In genomic region chr9:77981907-77982306, GRCh38 we compare ENCODE assay signal across 16 cellular contexts. TPM values are rescaled to one million over a fixed set of nuclear protein-coding genes. Genes with fewer than 3 reads are reported as not detected.
DNase-seq lines count a peak whose midpoint lies in the region; ATAC-seq and TF ChIP-seq lines count a peak whose summit lies in the region.
"Had no signal": no experiment of that assay in that cellular context is flagged by ENCODE, and none has a peak within 500 bp of the region (broad histone marks: within the 10 kb centered on the region; RNA-seq: fewer than 3 reads in every experiment).

No MANE protein-coding gene starts in this region.

- H3K9me3 ChIP-seq in Loucy (ENCODE audit: insufficient read depth, low read depth, low read length) (no peaks in the 10 kb centered on the region), duodenal mucosa (ENCODE audit: control insufficient read depth in 1 of 2, low read length in 2 of 2) (no peaks in the 10 kb centered on the region)
- H3K9me3 ChIP-seq: SJCRH30, spleen had no signal

- peaks cover 100% of the 10 kb centered on the region for H3K79me2 ChIP-seq in Loucy (ENCODE audit: insufficient read depth, low read length)

- H3K27me3 Mint-ChIP-seq in T-helper 2 cell treated with Interferon-gamma antibody and Interleukin-4, amounts not matched to agents 5 μg/mL and 100 μg/mL, for 36 hours (ENCODE audit: low read depth) = no peaks in the 10 kb centered on the region
- no peaks in the 10 kb centered on the region for H3K27me3 Mint-ChIP-seq in osteocyte (ENCODE audit: unreplicated experiment)
- H3K27me3 Mint-ChIP-seq: brain had no signal

- peaks cover 70% of the 10 kb centered on the region for H3K4me1 ChIP-seq in Loucy (ENCODE audit: insufficient read depth, low read length, poor library complexity, severe bottlenecking)
- H3K4me1 ChIP-seq in duodenal mucosa (ENCODE audit: control insufficient read depth in 1 of 2, insufficient read depth in 2 of 2, low read length in 2 of 2) = peaks cover 57 to 59% of the 10 kb centered on the region in 2 donors
- H3K4me1 ChIP-seq: SJCRH30 had no signal

- 0 out of 2 replicates have a peak, but pooled peaks cover 3% of the 10 kb centered on the region for H3F3A ChIP-seq in Loucy (ENCODE audit: low read depth)

- no peaks in the 10 kb centered on the region for H3K9me3 Mint-ChIP-seq in T-helper 2 cell treated with Interferon-gamma antibody and Interleukin-4, amounts not matched to agents 5 μg/mL and 100 μg/mL, for 36 hours
- H3K9me3 Mint-ChIP-seq in osteocyte (ENCODE audit: unreplicated experiment) = no peaks in the 10 kb centered on the region
- H3K9me3 Mint-ChIP-seq: brain, endodermal cell, immature natural killer cell had no signal

- H3K36me3 ChIP-seq in Loucy (ENCODE audit: insufficient read depth, low read length) = peaks cover 20% of the 10 kb centered on the region; the same call in 1 of the 2 replicates
- H3K36me3 ChIP-seq in duodenal mucosa (ENCODE audit: control insufficient read depth in 1 of 2, insufficient read depth in 2 of 2, low read length in 2 of 2) = no peaks in the 10 kb centered on the region
- H3K36me3 ChIP-seq: SJCRH30, spleen had no signal

- H3K9ac ChIP-seq in Loucy (ENCODE audit: low read depth, low read length, poor library complexity, severe bottlenecking) (peak overlapping the region; percentile 50), duodenal mucosa (ENCODE audit: low read depth in 1 of 2, low read length in 2 of 2) (no peak overlapping the region)

- H3K27ac ChIP-seq in duodenal mucosa (ENCODE audit: low read depth, low read length) = peak overlapping the region; percentile 44
- H3K27ac ChIP-seq: SJCRH30 had no signal

- ATAC-seq in GM21723 (IDR thresholded peaks at IDR 0.05; ENCODE audit: unreplicated experiment) (no peak), GM19463 (IDR thresholded peaks at IDR 0.05; ENCODE audit: unreplicated experiment) (no peak)

- TF ChIP-seq CTCF in Loucy (conservative IDR thresholded peaks at IDR 0.05; ENCODE audit: low read length) (no peak), osteocyte (IDR thresholded peaks at IDR 0.05) (no peak)

- H3K27ac Mint-ChIP-seq in T-helper 2 cell treated with Interferon-gamma antibody and Interleukin-4, amounts not matched to agents 5 μg/mL and 100 μg/mL, for 36 hours = no peak overlapping the region
- peak overlapping the region; percentile 86 for H3K27ac Mint-ChIP-seq in osteocyte (ENCODE audit: unreplicated experiment)
- H3K27ac Mint-ChIP-seq: endodermal cell had no signal

- H3K4me3 ChIP-seq in Loucy (ENCODE audit: low read length, poor library complexity, severe bottlenecking) (peak overlapping the region; percentile 4), duodenal mucosa (ENCODE audit: low read depth in 1 of 2, low read length in 2 of 2) (peak overlapping the region in 1 of 2 donors; percentile 3)
- H3K4me3 ChIP-seq: SJCRH30, spleen had no signal

- no peaks in the 10 kb centered on the region for H3K9me2 ChIP-seq in Loucy (replicated peaks; ENCODE audit: low read depth, low read length)

- peaks cover 72% of the 10 kb centered on the region for H3K4me1 Mint-ChIP-seq in T-helper 2 cell treated with Interferon-gamma antibody and Interleukin-4, amounts not matched to agents 5 μg/mL and 100 μg/mL, for 36 hours (ENCODE audit: low read depth)
- H3K4me1 Mint-ChIP-seq in osteocyte (ENCODE audit: unreplicated experiment) = peaks cover 49% of the 10 kb centered on the region

- no peak for DNase-seq in T-helper 2 cell treated with Interferon-gamma antibody and Interleukin-4, amounts not matched to agents 5 μg/mL and 100 μg/mL, for 36 hours (ENCODE audit: low spot score)
- DNase-seq in T-helper 2 cell (no peak), osteocyte (ENCODE audit: extremely low spot score, unreplicated experiment) (no peak), NCI-H748 treated with DMSO at 0.1 percent for 48 hours (lab: John Stamatoyannopoulos, UW) (no peak)
- DNase-seq: activated CD8-positive, alpha-beta memory T cell treated with anti-CD3 and anti-CD28 coated beads for 24 hours; activated gamma-delta T cell; endodermal cell; immature natural killer cell; SJCRH30; stimulated activated naive CD8-positive, alpha-beta T cell treated with anti-CD3 and anti-CD28 coated beads, Interleukin-15, Interleukin-2, amounts not matched to agents 100 U/mL and 50 U/mL, for 24 hours had no signal

- H3K36me3 Mint-ChIP-seq in T-helper 2 cell treated with Interferon-gamma antibody and Interleukin-4, amounts not matched to agents 5 μg/mL and 100 μg/mL, for 36 hours (ENCODE audit: low read depth) = peaks cover 21% of the 10 kb centered on the region
- H3K36me3 Mint-ChIP-seq in osteocyte (ENCODE audit: unreplicated experiment) = no peaks in the 10 kb centered on the region
- H3K36me3 Mint-ChIP-seq: immature natural killer cell had no signal

- no peak overlapping the region for H2AFZ ChIP-seq in Loucy (ENCODE audit: low read length)

- peaks cover 77% of the 10 kb centered on the region for H4K20me1 ChIP-seq in Loucy (ENCODE audit: insufficient read depth, low read length, poor library complexity, severe bottlenecking)

- H3K27me3 ChIP-seq in Loucy (ENCODE audit: insufficient read depth, low read length, poor library complexity, severe bottlenecking) = no peaks in the 10 kb centered on the region
- no peaks in the 10 kb centered on the region for H3K27me3 ChIP-seq in duodenal mucosa (ENCODE audit: control insufficient read depth in 1 of 2, insufficient read depth in 2 of 2, low read length in 2 of 2)
- H3K27me3 ChIP-seq: SJCRH30, spleen had no signal

- H3K4me3 Mint-ChIP-seq in T-helper 2 cell treated with Interferon-gamma antibody and Interleukin-4, amounts not matched to agents 5 μg/mL and 100 μg/mL, for 36 hours = peak overlapping the region; percentile 51
- H3K4me3 Mint-ChIP-seq in osteocyte (ENCODE audit: unreplicated experiment) = no peak overlapping the region
- H3K4me3 Mint-ChIP-seq: brain, endodermal cell had no signal

- H3K4me2 ChIP-seq in Loucy (ENCODE audit: low read depth, low read length, poor library complexity, severe bottlenecking) = peak overlapping the region; percentile 33

RNA-seq across cellular contexts. Expression of gene GNAQ, which starts 49.7 kb away (rescaled TPM):
- 65.9 and 71.2 TPM in 2 replicates for total RNA-seq in osteocyte
